In genomic region chr15:84823580-84823878, GRCh38 we compare ENCODE assay signal across 11 cellular contexts.
"Had no signal": no experiment of that assay in that cellular context is flagged by ENCODE, and none has a peak within 500 bp of the region (broad histone marks: within the 10 kb centered on the region; RNA-seq: fewer than 3 reads in every experiment).

No MANE protein-coding gene starts in this region.

- H3K4me2 ChIP-seq: neural progenitor cell had no signal

- DNase-seq: activated B cell treated with CpG ODN at 0.5 μM for 24 hours; activated CD4-positive, alpha-beta T cell treated with anti-CD3 and anti-CD28 coated beads, Interleukin-2, amount 10 ng/mL, durations not matched to agents 24 days and 14 days; activated CD8-positive, alpha-beta memory T cell treated with anti-CD3 and anti-CD28 coated beads for 24 hours; activated naive CD4-positive, alpha-beta T cell treated with Interleukin-2 at 50 U/mL for 16 hours; activated naive CD8-positive, alpha-beta T cell treated with anti-CD3 and anti-CD28 coated beads, Interleukin-2, amount 50 U/mL, for 24 hours; effector CD4-positive, alpha-beta T cell; pancreas; stimulated activated naive B cell treated with anti-CD40 and anti-IgM and Interleukin-4, amounts not matched to agents 10 μg/mL and 1 μg/mL and 100 μg/mL, for 72 hours had no signal

- H3K4me3 ChIP-seq: colonic mucosa, neural progenitor cell, pancreas had no signal

- H3K36me3 ChIP-seq: colonic mucosa, neural progenitor cell, pancreas had no signal

- H3K27ac ChIP-seq: colonic mucosa, neural progenitor cell, pancreas had no signal

- H3K9ac ChIP-seq: neural progenitor cell had no signal

- H3K4me1 ChIP-seq: colonic mucosa had no signal

- FAIRE-seq: astrocyte, pancreas had no signal

- H2AFZ ChIP-seq: neural progenitor cell had no signal

- H3K9me3 ChIP-seq: colonic mucosa, pancreas had no signal

- ATAC-seq: activated naive CD8-positive, alpha-beta T cell treated with anti-CD3 and anti-CD28 coated beads, Interleukin-2, amount 50 U/mL, for 24 hours; stimulated activated naive B cell treated with anti-CD40 and anti-IgM and Interleukin-4, amounts not matched to agents 10 μg/mL and 1 μg/mL and 100 μg/mL, for 72 hours had no signal

- H3K27me3 ChIP-seq: colonic mucosa, neural progenitor cell, pancreas had no signal
